Comparison of ENCODE assay signal across 1 cellular context in genomic region chr5:6757414-6757969, GRCh38.
TF ChIP-seq lines count a peak whose summit lies in the region.

No MANE protein-coding gene starts in this region.

TF ChIP-seq in HepG2, 621 proteins besides CTCF, POLR2A, EP300 and RAD21 (continued from another document and continues in another):
- TF ChIP-seq ARID5B (CRISPR knock-in tag; IDR thresholded peaks at IDR 0.05) (peak; percentile 55; the same call in 1 of the 2 replicates), FOXP1 (IDR thresholded peaks at IDR 0.05) (no peak), FOXP1 (CRISPR knock-in tag; IDR thresholded peaks at IDR 0.05) (peak; percentile 45; the same call in 1 of the 2 replicates), ZNF775 (CRISPR knock-in tag; IDR thresholded peaks at IDR 0.05; ENCODE audit: borderline replicate concordance) (no peak), ZSCAN20 (CRISPR knock-in tag; IDR thresholded peaks at IDR 0.05; ENCODE audit: borderline replicate concordance) (no peak), SOX5 (CRISPR knock-in tag; IDR thresholded peaks at IDR 0.05; ENCODE audit: borderline replicate concordance) (peak; percentile 33; the same call in 1 of the 2 replicates), NR2F2 (IDR thresholded peaks at IDR 0.05; ENCODE audit: borderline replicate concordance, low read depth) (peak; percentile 66; the same call in 1 of the 2 replicates), ZNF235 (CRISPR knock-in tag; IDR thresholded peaks at IDR 0.05; ENCODE audit: borderline replicate concordance) (no peak), AGO1 (IDR thresholded peaks at IDR 0.05; ENCODE audit: low read depth, low read length, poor library complexity, severe bottlenecking) (no peak), FOXJ3 (CRISPR knock-in tag; IDR thresholded peaks at IDR 0.05; ENCODE audit: borderline replicate concordance) (peak; percentile 47; the same call in 1 of the 2 replicates), NCOA2 (CRISPR knock-in tag; IDR thresholded peaks at IDR 0.05) (0 out of 2 replicates have a peak, but pooled peaks have one; percentile 31), RXRB (CRISPR knock-in tag; IDR thresholded peaks at IDR 0.05; ENCODE audit: borderline replicate concordance) (0 out of 2 replicates have a peak, but pooled peaks have one; percentile 13), GATAD2A (CRISPR knock-in tag; IDR thresholded peaks at IDR 0.05) (peak; percentile 60), ZFAT (CRISPR knock-in tag; conservative IDR thresholded peaks at IDR 0.05) (no peak), CEBPB (IDR thresholded peaks at IDR 0.05; ENCODE audit: borderline replicate concordance, low read depth, low read length) (peak; percentile 78), SOX13 (IDR thresholded peaks at IDR 0.05) (no peak), SOX13 (CRISPR knock-in tag; conservative IDR thresholded peaks at IDR 0.05 in 1 of 2, IDR thresholded peaks at IDR 0.05 in 1 of 2) (peak in 1 of 2 experiments; percentile 77; a peak in 2 of 4 replicates), HNF4A (CRISPR knock-in tag; IDR thresholded peaks at IDR 0.05) (no peak), ZNF260 (CRISPR knock-in tag; IDR thresholded peaks at IDR 0.05; ENCODE audit: borderline replicate concordance, low read depth) (no peak), CREM (IDR thresholded peaks at IDR 0.05) (0 out of 2 replicates have a peak, but pooled peaks have one; percentile 11), CREM (CRISPR knock-in tag; IDR thresholded peaks at IDR 0.05) (no peak), ZNF207 (IDR thresholded peaks at IDR 0.05; ENCODE audit: borderline replicate concordance) (no peak), CENPBD1 (CRISPR knock-in tag; IDR thresholded peaks at IDR 0.05; ENCODE audit: borderline replicate concordance, low read depth) (no peak), RERE (CRISPR knock-in tag; IDR thresholded peaks at IDR 0.05; ENCODE audit: low read depth) (peak; percentile 62; the same call in 1 of the 2 replicates), SP5 (CRISPR knock-in tag; IDR thresholded peaks at IDR 0.05; ENCODE audit: borderline replicate concordance, low read depth) (peak; percentile 88), ZSCAN31 (CRISPR knock-in tag; IDR thresholded peaks at IDR 0.05; ENCODE audit: low read depth) (no peak), CEBPG (CRISPR knock-in tag; IDR thresholded peaks at IDR 0.05) (peak; percentile 63), HNF1A (IDR thresholded peaks at IDR 0.05; ENCODE audit: low read depth) (peak; percentile 61), HNF1A (CRISPR knock-in tag; IDR thresholded peaks at IDR 0.05; ENCODE audit: borderline replicate concordance) (peak; percentile 58; the same call in 1 of the 2 replicates), ZNF609 (CRISPR knock-in tag; IDR thresholded peaks at IDR 0.05; ENCODE audit: borderline replicate concordance) (0 out of 2 replicates have a peak, but pooled peaks have one; percentile 44), ZNF468 (CRISPR knock-in tag; IDR thresholded peaks at IDR 0.05) (no peak), KAT7 (CRISPR knock-in tag; IDR thresholded peaks at IDR 0.05; ENCODE audit: borderline replicate concordance) (no peak)
- TF ChIP-seq, protein P1, sequence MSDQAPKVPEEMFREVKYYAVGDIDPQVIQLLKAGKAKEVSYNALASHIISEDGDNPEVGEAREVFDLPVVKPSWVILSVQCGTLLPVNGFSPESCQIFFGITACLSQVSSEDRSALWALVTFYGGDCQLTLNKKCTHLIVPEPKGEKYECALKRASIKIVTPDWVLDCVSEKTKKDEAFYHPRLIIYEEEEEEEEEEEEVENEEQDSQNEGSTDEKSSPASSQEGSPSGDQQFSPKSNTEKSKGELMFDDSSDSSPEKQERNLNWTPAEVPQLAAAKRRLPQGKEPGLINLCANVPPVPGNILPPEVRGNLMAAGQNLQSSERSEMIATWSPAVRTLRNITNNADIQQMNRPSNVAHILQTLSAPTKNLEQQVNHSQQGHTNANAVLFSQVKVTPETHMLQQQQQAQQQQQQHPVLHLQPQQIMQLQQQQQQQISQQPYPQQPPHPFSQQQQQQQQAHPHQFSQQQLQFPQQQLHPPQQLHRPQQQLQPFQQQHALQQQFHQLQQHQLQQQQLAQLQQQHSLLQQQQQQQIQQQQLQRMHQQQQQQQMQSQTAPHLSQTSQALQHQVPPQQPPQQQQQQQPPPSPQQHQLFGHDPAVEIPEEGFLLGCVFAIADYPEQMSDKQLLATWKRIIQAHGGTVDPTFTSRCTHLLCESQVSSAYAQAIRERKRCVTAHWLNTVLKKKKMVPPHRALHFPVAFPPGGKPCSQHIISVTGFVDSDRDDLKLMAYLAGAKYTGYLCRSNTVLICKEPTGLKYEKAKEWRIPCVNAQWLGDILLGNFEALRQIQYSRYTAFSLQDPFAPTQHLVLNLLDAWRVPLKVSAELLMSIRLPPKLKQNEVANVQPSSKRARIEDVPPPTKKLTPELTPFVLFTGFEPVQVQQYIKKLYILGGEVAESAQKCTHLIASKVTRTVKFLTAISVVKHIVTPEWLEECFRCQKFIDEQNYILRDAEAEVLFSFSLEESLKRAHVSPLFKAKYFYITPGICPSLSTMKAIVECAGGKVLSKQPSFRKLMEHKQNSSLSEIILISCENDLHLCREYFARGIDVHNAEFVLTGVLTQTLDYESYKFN (CRISPR knock-in tag; conservative IDR thresholded peaks at IDR 0.05) = peak; percentile 48
- TF ChIP-seq, protein P2, sequence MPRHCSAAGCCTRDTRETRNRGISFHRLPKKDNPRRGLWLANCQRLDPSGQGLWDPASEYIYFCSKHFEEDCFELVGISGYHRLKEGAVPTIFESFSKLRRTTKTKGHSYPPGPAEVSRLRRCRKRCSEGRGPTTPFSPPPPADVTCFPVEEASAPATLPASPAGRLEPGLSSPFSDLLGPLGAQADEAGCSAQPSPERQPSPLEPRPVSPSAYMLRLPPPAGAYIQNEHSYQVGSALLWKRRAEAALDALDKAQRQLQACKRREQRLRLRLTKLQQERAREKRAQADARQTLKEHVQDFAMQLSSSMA (CRISPR knock-in tag; IDR thresholded peaks at IDR 0.05) = no peak
